Comparison of ENCODE assay signal across 3 cellular contexts in the genomic region with DNA sequence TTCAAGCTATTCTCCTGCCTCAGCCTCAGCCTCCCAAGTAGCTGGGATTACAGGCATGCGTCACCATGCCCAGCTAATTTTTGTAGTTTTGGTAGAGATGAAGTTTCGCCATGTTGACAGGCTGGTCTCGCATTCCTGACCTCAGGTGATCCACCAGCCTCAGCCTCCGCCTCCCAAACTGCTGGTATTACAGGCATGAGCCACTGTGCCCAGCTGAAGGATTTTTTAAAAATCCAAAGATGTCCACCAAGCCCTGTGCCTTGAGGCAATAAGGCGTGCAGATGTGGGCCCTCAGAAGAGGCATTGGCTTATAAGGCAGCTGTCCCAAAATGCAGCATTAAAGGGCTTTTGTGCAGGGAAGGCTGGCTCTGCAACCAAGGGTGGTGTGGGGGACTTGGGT.
"Had no signal": no experiment of that assay in that cellular context is flagged by ENCODE, and none has a peak within 500 bp of the region (broad histone marks: within the 10 kb centered on the region; RNA-seq: fewer than 3 reads in every experiment).

No MANE protein-coding gene starts in this region.

- DNase-seq: GDM1, GF-D8 had no signal

- H3K4me3 ChIP-seq: GM12878 had no signal
